16 cellular contexts compared by ENCODE assay signal in genomic region chr10:83545901-83546391, GRCh38.
DNase-seq lines count a peak whose midpoint lies in the region; ATAC-seq and TF ChIP-seq lines count a peak whose summit lies in the region.
"Had no signal": no experiment of that assay in that cellular context is flagged by ENCODE, and none has a peak within 500 bp of the region (broad histone marks: within the 10 kb centered on the region; RNA-seq: fewer than 3 reads in every experiment).

No MANE protein-coding gene starts in this region.

- H3K4me1 Mint-ChIP-seq in Caco-2 (ENCODE audit: low read depth, unreplicated experiment) = peaks cover 11% of the 10 kb centered on the region
- H3K4me1 Mint-ChIP-seq in Calu3 (ENCODE audit: low read depth, unreplicated experiment) = no peaks in the 10 kb centered on the region
- H3K4me1 Mint-ChIP-seq: activated B cell treated with CpG ODN at 0.5 μM for 24 hours, natural killer cell had no signal

- no peaks in the 10 kb centered on the region for H3K27me3 Mint-ChIP-seq in Caco-2 (ENCODE audit: insufficient read depth, unreplicated experiment)
- H3K27me3 Mint-ChIP-seq in Calu3 (ENCODE audit: unreplicated experiment) = no peaks in the 10 kb centered on the region
- H3K27me3 Mint-ChIP-seq: activated B cell treated with CpG ODN at 0.5 μM for 24 hours had no signal

- no peak overlapping the region for H3K4me3 ChIP-seq in Caco-2 (ENCODE audit: low read depth, low read length)
- H3K4me3 ChIP-seq: esophagus muscularis mucosa, SJSA1, uterus had no signal

- H3K27ac Mint-ChIP-seq in Caco-2 (ENCODE audit: unreplicated experiment) (no peak overlapping the region), Calu3 (ENCODE audit: unreplicated experiment) (no peak overlapping the region)
- H3K27ac Mint-ChIP-seq: activated B cell treated with CpG ODN at 0.5 μM for 24 hours, natural killer cell had no signal

- TF ChIP-seq CTCF in Caco-2 (IDR thresholded peaks at IDR 0.05; ENCODE audit: insufficient read depth in 1 of 2, low read depth in 1 of 2, low read length in 1 of 2, severe bottlenecking in 1 of 2, unreplicated experiment in 1 of 2) (no peak), Calu3 (IDR thresholded peaks at IDR 0.05; ENCODE audit: unreplicated experiment) (no peak)

- ATAC-seq in GM21447 (IDR thresholded peaks at IDR 0.05; ENCODE audit: unreplicated experiment) (peak; percentile 48), SK-N-SH treated with all-trans-retinoic acid at 6 μM for 48 hours (no peak)
- ATAC-seq: natural killer cell had no signal

- no peaks in the 10 kb centered on the region for H3K9me3 ChIP-seq in Caco-2
- H3K9me3 ChIP-seq: esophagus muscularis mucosa, SJSA1, uterus had no signal

- H3K4me3 Mint-ChIP-seq in Caco-2 (ENCODE audit: unreplicated experiment) (peak overlapping the region; percentile 61), Calu3 (ENCODE audit: low read depth, unreplicated experiment) (no peak overlapping the region)
- H3K4me3 Mint-ChIP-seq: activated B cell treated with CpG ODN at 0.5 μM for 24 hours, natural killer cell had no signal

- H3K4me1 ChIP-seq in Caco-2 = peaks cover 12% of the 10 kb centered on the region
- H3K4me1 ChIP-seq: SJSA1, uterus had no signal

- CTCF ChIA-PET in Caco-2 (lab: Charles Lee) (no interaction called here), Calu3 (lab: Charles Lee) (no interaction called here)

- H3K9me3 Mint-ChIP-seq in Caco-2 (ENCODE audit: unreplicated experiment) = no peaks in the 10 kb centered on the region
- H3K9me3 Mint-ChIP-seq in Calu3 (ENCODE audit: low read depth, unreplicated experiment) = peaks cover 4% of the 10 kb centered on the region
- H3K9me3 Mint-ChIP-seq: activated B cell treated with CpG ODN at 0.5 μM for 24 hours had no signal

- no TSS peak for BruUV-seq in Caco-2 (replicated peaks; lab: Mats Ljungman, UMichigan)
- no TSS peak for BruUV-seq in Calu3 (replicated peaks; lab: Mats Ljungman, UMichigan)

- no peaks in the 10 kb centered on the region for H3K36me3 ChIP-seq in Caco-2 (ENCODE audit: control insufficient read depth, insufficient read depth, low read length)
- H3K36me3 ChIP-seq: esophagus muscularis mucosa, SJSA1, uterus had no signal

- intact Hi-C loops in Caco-2 (cut with micrococcal nuclease; ENCODE audit: unreplicated experiment) = no loop called here
- intact Hi-C loops in Calu3 (cut with micrococcal nuclease; ENCODE audit: unreplicated experiment) = no loop called here

- no peaks in the 10 kb centered on the region for H3K36me3 Mint-ChIP-seq in Caco-2 (ENCODE audit: insufficient read depth, unreplicated experiment)
- no peaks in the 10 kb centered on the region for H3K36me3 Mint-ChIP-seq in Calu3 (ENCODE audit: insufficient read depth, unreplicated experiment)
- H3K36me3 Mint-ChIP-seq: natural killer cell had no signal

- peak; percentile 58 to 67 for DNase-seq in Caco-2
- peak; percentile 20 for DNase-seq in iPS-NIHi7 (ENCODE audit: extremely low spot score)
- DNase-seq in AG08396 (ENCODE audit: low spot score) = no peak
- DNase-seq in GM19240 (ENCODE audit: insufficient read length, low spot score) = no peak
- DNase-seq in activated naive CD4-positive, alpha-beta T cell (lab: John Stamatoyannopoulos, UW) = no peak
- no peak for DNase-seq in Calu3
- DNase-seq: activated B cell treated with CpG ODN at 0.5 μM for 24 hours; AML-193; central memory CD4-positive, alpha-beta T cell; natural killer cell; NCI-H524; uterus had no signal

- POLR2A ChIA-PET in Caco-2 (lab: Charles Lee) = interaction anchor here (0.6 kb wide), 1 partner anchor 377 kb away, joined by 3 read pairs; no protein-coding TSS in a partner anchor

- H3K27me3 ChIP-seq in Caco-2 (replicated peaks; ENCODE audit: control insufficient read depth, insufficient read depth, low read length) = no peaks in the 10 kb centered on the region
- H3K27me3 ChIP-seq: esophagus muscularis mucosa, SJSA1, uterus had no signal

TF ChIP-seq in SK-N-SH treated with all-trans-retinoic acid at 6 μM for 48 hours, 23 proteins besides CTCF, POLR2A, EP300 and RAD21:
- TF ChIP-seq ARNTL (CRISPR knock-in tag; IDR thresholded peaks at IDR 0.05; ENCODE audit: borderline replicate concordance, low read depth) (no peak), TCF4 (CRISPR knock-in tag; IDR thresholded peaks at IDR 0.05; ENCODE audit: borderline replicate concordance) (peak; percentile 71; the same call in 1 of the 2 replicates)

Comparison
In these comparisons a context has a peak if more than half of its experiments do, and no peak if none do; other contexts are left out.
1. DNase-seq: peak in Caco-2 (2 of 2) and iPS-NIHi7 (single experiment); none in AG08396 (single experiment), GM19240 (single experiment), activated naive CD4-positive, alpha-beta T cell (0 of 4) and Calu3 (single experiment).